In the genomic region with DNA sequence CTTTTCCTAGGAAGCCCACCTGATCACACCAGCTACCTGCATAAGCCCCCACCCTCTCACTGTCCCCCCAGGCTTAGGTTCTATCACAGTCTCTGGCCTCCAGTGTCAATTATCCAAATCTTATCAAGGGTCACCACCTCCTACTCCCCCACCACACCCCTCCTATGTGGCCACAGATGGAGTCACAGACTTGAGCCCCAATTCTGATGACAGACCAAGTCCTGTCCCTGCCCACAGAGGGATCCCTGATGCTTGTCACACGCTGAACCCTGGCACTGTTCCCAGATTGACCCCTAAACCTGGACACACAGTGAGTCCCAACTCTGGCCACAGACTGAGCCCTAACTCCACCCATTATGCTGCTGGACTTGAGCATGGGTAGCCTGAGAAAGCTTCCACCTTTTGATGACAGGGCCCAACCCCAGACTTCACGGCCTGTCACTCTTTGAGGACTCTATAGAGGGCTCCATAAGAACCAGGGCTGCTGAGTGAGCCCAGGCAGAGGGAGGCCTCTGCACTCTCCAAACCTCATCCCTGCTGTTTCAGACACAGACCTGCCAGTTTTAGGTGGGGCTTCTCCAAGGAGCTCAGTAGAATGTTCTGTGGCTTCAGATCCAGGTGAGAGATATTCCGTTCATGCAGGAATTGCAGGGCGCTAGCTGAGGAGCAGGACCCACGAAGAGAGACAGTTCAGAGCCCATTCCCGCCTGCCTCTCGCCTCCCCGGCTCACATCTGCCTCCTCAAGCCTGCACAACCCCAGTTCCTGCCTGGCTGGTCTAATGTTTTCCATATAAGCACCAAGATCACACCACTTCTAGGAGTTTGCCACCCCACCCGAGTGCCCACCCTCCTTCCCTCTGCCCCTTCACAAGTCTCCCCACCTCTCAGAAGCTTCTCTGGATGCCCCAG, we compare ENCODE assay signal across 14 cellular contexts. TPM values are rescaled to one million over a fixed set of nuclear protein-coding genes. Genes with fewer than 3 reads are reported as not detected.
DNase-seq lines count a peak whose midpoint lies in the region; ATAC-seq and TF ChIP-seq lines count a peak whose summit lies in the region.
"Had no signal": no experiment of that assay in that cellular context is flagged by ENCODE, and none has a peak within 500 bp of the region (broad histone marks: within the 10 kb centered on the region; RNA-seq: fewer than 3 reads in every experiment).

No MANE protein-coding gene starts in this region.

- H3K9me3 ChIP-seq in RWPE2 (ENCODE audit: severe bottlenecking): no peaks in the 10 kb centered on the region
- no peaks in the 10 kb centered on the region for H3K9me3 ChIP-seq in osteoblast (ENCODE audit: low read depth, low read length)
- no peaks in the 10 kb centered on the region for H3K9me3 ChIP-seq in tibial artery

- H3K27me3 Mint-ChIP-seq in activated CD4-positive, alpha-beta T cell treated with anti-CD3 and anti-CD28 coated beads for 36 hours: no peaks in the 10 kb centered on the region
- H3K27me3 Mint-ChIP-seq in central memory CD8-positive, alpha-beta T cell: no peaks in the 10 kb centered on the region

- intact Hi-C loops in activated CD4-positive, alpha-beta T cell treated with anti-CD3 and anti-CD28 coated beads for 36 hours (cut with DNase I, micrococcal nuclease): loop anchor here (5.0 kb wide), 3 partner anchors 39 to 469 kb away; no protein-coding TSS in a partner anchor
- intact Hi-C loops in tibial artery (cut with DNase I; ENCODE audit: low total_unique reads): no loop called here

- peaks cover 18% of the 10 kb centered on the region for H3K36me3 Mint-ChIP-seq in activated CD4-positive, alpha-beta T cell treated with anti-CD3 and anti-CD28 coated beads for 36 hours (ENCODE audit: low read depth)
- H3K36me3 Mint-ChIP-seq in central memory CD8-positive, alpha-beta T cell (ENCODE audit: insufficient read depth): peaks cover 19% of the 10 kb centered on the region

- H3K4me3 ChIP-seq in RWPE2 (ENCODE audit: severe bottlenecking) (no peak overlapping the region), osteoblast (ENCODE audit: insufficient read depth, low read length) (no peak overlapping the region), tibial artery (no peak overlapping the region), coronary artery (no peak overlapping the region)

- H3K27me3 ChIP-seq in RWPE2 (ENCODE audit: insufficient read depth, poor library complexity, severe bottlenecking) (no peaks in the 10 kb centered on the region), osteoblast (ENCODE audit: insufficient read depth, low read length) (no peaks in the 10 kb centered on the region), tibial artery (no peaks in the 10 kb centered on the region)

- no peak overlapping the region for H2AFZ ChIP-seq in osteoblast (ENCODE audit: low read length)

- no peak for ATAC-seq in activated CD4-positive, alpha-beta T cell treated with anti-CD3 and anti-CD28 coated beads for 36 hours
- no peak for ATAC-seq in RWPE2 (ENCODE audit: low read depth)
- ATAC-seq in central memory CD8-positive, alpha-beta T cell (replicated peaks; ENCODE audit: extremely low read depth, poor library complexity, severe bottlenecking): no peak

- H3K4me1 ChIP-seq in RWPE2 (ENCODE audit: insufficient read depth, poor library complexity, severe bottlenecking) (peaks cover 4% of the 10 kb centered on the region), osteoblast (ENCODE audit: insufficient read depth, low read length) (peaks cover 11% of the 10 kb centered on the region), tibial artery (peaks cover 0 to 28% (median 19%) of the 10 kb centered on the region in 4 donors)

- H3K4me2 ChIP-seq in osteoblast (ENCODE audit: insufficient read depth, low read length): no peak overlapping the region

- POLR2A ChIA-PET in activated CD4-positive, alpha-beta T cell treated with anti-CD3 and anti-CD28 coated beads for 36 hours (lab: Charles Lee): no interaction called here

- peak overlapping the region; percentile 7 for H3K27ac Mint-ChIP-seq in activated CD4-positive, alpha-beta T cell treated with anti-CD3 and anti-CD28 coated beads for 36 hours
- no peak overlapping the region for H3K27ac Mint-ChIP-seq in central memory CD8-positive, alpha-beta T cell (ENCODE audit: low read depth)

- H3K4me1 Mint-ChIP-seq in activated CD4-positive, alpha-beta T cell treated with anti-CD3 and anti-CD28 coated beads for 36 hours: peaks cover 43% of the 10 kb centered on the region
- H3K4me1 Mint-ChIP-seq in central memory CD8-positive, alpha-beta T cell: peaks cover 48% of the 10 kb centered on the region

- TF ChIP-seq CTCF in RWPE2 (IDR thresholded peaks at IDR 0.05; ENCODE audit: poor library complexity, severe bottlenecking) (no peak), osteoblast (IDR thresholded peaks at IDR 0.05; ENCODE audit: extremely low read depth, low read depth, low read length) (no peak), tibial artery (IDR thresholded peaks at IDR 0.05) (no peak), coronary artery (IDR thresholded peaks at IDR 0.05) (no peak)

- H3K79me2 ChIP-seq in osteoblast (ENCODE audit: insufficient read depth, low read length): peaks cover 9% of the 10 kb centered on the region

- H4K20me1 ChIP-seq in osteoblast (ENCODE audit: insufficient read depth, low read length): peaks cover 9% of the 10 kb centered on the region

- peak overlapping the region; percentile 90 for H3K4me3 Mint-ChIP-seq in activated CD4-positive, alpha-beta T cell treated with anti-CD3 and anti-CD28 coated beads for 36 hours
- H3K4me3 Mint-ChIP-seq in central memory CD8-positive, alpha-beta T cell: peak overlapping the region; percentile 82

- H3K27ac ChIP-seq in RWPE2 (ENCODE audit: poor library complexity, severe bottlenecking): no peak overlapping the region
- no peak overlapping the region for H3K27ac ChIP-seq in osteoblast (ENCODE audit: low read depth, low read length)
- H3K27ac ChIP-seq in tibial artery: no peak overlapping the region
- no peak overlapping the region for H3K27ac ChIP-seq in coronary artery

- DNase-seq in activated CD4-positive, alpha-beta T cell treated with anti-CD3 and anti-CD28 coated beads for 36 hours: no peak
- DNase-seq in activated CD4-positive, alpha-beta T cell treated with anti-CD3 and anti-CD28 coated beads for 4 hours: no peak
- peak; percentile 65 for DNase-seq in RWPE2 (ENCODE audit: low spot score)
- no peak for DNase-seq in central memory CD8-positive, alpha-beta T cell (ENCODE audit: low spot score in 2 of 2)
- peak; percentile 72 for DNase-seq in osteoblast (ENCODE audit: insufficient read length, low spot score, missing footprints)
- no peak for DNase-seq in AG08395 (ENCODE audit: low spot score)
- no peak for DNase-seq in tibial artery
- no peak for DNase-seq in coronary artery (ENCODE audit: low spot score)
- DNase-seq: activated gamma-delta T cell treated with Interleukin-2 at 50 U/mL for 16 hours, NCI-H1092 treated with DMSO at 0.1 percent for 48 hours, NCI-H446 treated with DMSO at 0.1 percent for 48 hours had no signal

- H3K36me3 ChIP-seq in RWPE2 (ENCODE audit: low read depth) (peaks cover 3% of the 10 kb centered on the region; the same call in 1 of the 2 replicates), osteoblast (ENCODE audit: insufficient read depth, low read length) (peaks cover 3% of the 10 kb centered on the region), tibial artery (peaks cover 0 to 57% (median 23%) of the 10 kb centered on the region in 3 donors)

- H3K9me3 Mint-ChIP-seq in activated CD4-positive, alpha-beta T cell treated with anti-CD3 and anti-CD28 coated beads for 36 hours (ENCODE audit: low read depth): no peaks in the 10 kb centered on the region
- H3K9me3 Mint-ChIP-seq in central memory CD8-positive, alpha-beta T cell: no peaks in the 10 kb centered on the region

- CTCF ChIA-PET in activated CD4-positive, alpha-beta T cell treated with anti-CD3 and anti-CD28 coated beads for 36 hours (lab: Charles Lee): interaction anchor here (0.7 to 2.3 kb wide), 5 partner anchors 61 to 145 kb away, joined by 3 to 15 read pairs (median 3); a partner anchor contains a TSS

RNA-seq across cellular contexts. Expression of a gene that starts 1.9 kb away (rescaled TPM):
- total RNA-seq in activated CD4-positive, alpha-beta T cell treated with anti-CD3 and anti-CD28 coated beads for 36 hours: 10 to 100 TPM; 40.3 to 45.2 TPM
- total RNA-seq in osteoblast: 19.4 and 21.4 TPM in 2 replicates

RNA-seq across cellular contexts. Expression of a gene that starts 14.7 kb away (rescaled TPM):
- total RNA-seq in activated CD4-positive, alpha-beta T cell treated with anti-CD3 and anti-CD28 coated beads for 36 hours: under 1 TPM in 1 of 2 experiments, not detected in 1; 0.11 TPM
- not detected in 2 replicates for total RNA-seq in osteoblast
- total RNA-seq: Daoy, H4, RPMI7951 had no signal

RNA-seq across cellular contexts. Expression of a gene that starts 28.5 kb away (rescaled TPM):
- under 1 TPM in 1 of 2 experiments, not detected in 1; 0.25 TPM for total RNA-seq in activated CD4-positive, alpha-beta T cell treated with anti-CD3 and anti-CD28 coated beads for 36 hours
- under 0.01 TPM in 1 of 2 replicates, not detected in the other for total RNA-seq in osteoblast
- total RNA-seq: Daoy, RPMI7951 had no signal

RNA-seq across cellular contexts. Expression of a gene that starts 32.1 kb away (rescaled TPM):
- 10 to 100 TPM; 61.6 to 83.4 TPM for total RNA-seq in activated CD4-positive, alpha-beta T cell treated with anti-CD3 and anti-CD28 coated beads for 36 hours
- total RNA-seq in osteoblast: 23.9 and 28.3 TPM in 2 replicates

RNA-seq across cellular contexts. Expression of a gene that starts 48.7 kb away (rescaled TPM):
- total RNA-seq in activated CD4-positive, alpha-beta T cell treated with anti-CD3 and anti-CD28 coated beads for 36 hours: 10 to 100 TPM; 75.7 to 93.3 TPM
- total RNA-seq in osteoblast: 33.9 and 54.3 TPM in 2 replicates

Comparison
In these comparisons a context has a peak if more than half of its experiments do, and no peak if none do; other contexts are left out.
1. DNase-seq: peak in RWPE2 (single experiment) and osteoblast (single experiment); none in activated CD4-positive, alpha-beta T cell treated with anti-CD3 and anti-CD28 coated beads for 36 hours (single experiment), activated CD4-positive, alpha-beta T cell treated with anti-CD3 and anti-CD28 coated beads for 4 hours (0 of 2), central memory CD8-positive, alpha-beta T cell (0 of 2), AG08395 (single experiment), tibial artery (0 of 2) and coronary artery (single experiment).